Comparison of ENCODE assay signal across 14 cellular contexts in genomic region chr10:23886355-23886754, GRCh38.
DNase-seq lines count a peak whose midpoint lies in the region; ATAC-seq, FAIRE-seq and TF ChIP-seq lines count a peak whose summit lies in the region.
"Had no signal": no experiment of that assay in that cellular context is flagged by ENCODE, and none has a peak within 500 bp of the region (broad histone marks: within the 10 kb centered on the region; RNA-seq: fewer than 3 reads in every experiment).

No MANE protein-coding gene starts in this region.

- H3K4me3 ChIP-seq in WERI-Rb-1 (ENCODE audit: low read depth, low read length) = no peak overlapping the region
- H3K4me3 ChIP-seq: SJCRH30 had no signal

- no peak for ATAC-seq in GM21723 (IDR thresholded peaks at IDR 0.05; ENCODE audit: unreplicated experiment)

- DNase-seq in D721Med (ENCODE audit: insufficient read length, low spot score) (no peak), HT-29 (ENCODE audit: low spot score) (peak; percentile 51), WERI-Rb-1 (peak; percentile 24), islet precursor cell (peak; percentile 53), cerebellar cortex (ENCODE audit: low spot score) (no peak)
- no peak for DNase-seq in activated CD4-positive, CD25-positive, alpha-beta regulatory T cell treated with anti-CD3 and anti-CD28 coated beads, Interleukin-2, amount 50 U/mL, for 72 hours
- DNase-seq: activated naive CD4-positive, alpha-beta T cell treated with anti-CD3 and anti-CD28 coated beads, Interleukin-2, amount 50 U/mL, for 16 hours; DMS79; effector memory CD4-positive, alpha-beta T cell; MM.1S; nephron progenitor cell; SJCRH30; T-helper 9 cell had no signal

- no peak for FAIRE-seq in D721Med (lab: Jason Lieb, UNC)

- no peaks in the 10 kb centered on the region for H3K27me3 ChIP-seq in WERI-Rb-1 (ENCODE audit: insufficient read depth, low read depth, severe bottlenecking)
- H3K27me3 ChIP-seq: SJCRH30 had no signal

- H3K9me3 ChIP-seq in WERI-Rb-1 (ENCODE audit: severe bottlenecking) = no peaks in the 10 kb centered on the region
- H3K9me3 ChIP-seq: SJCRH30 had no signal

- TF ChIP-seq CTCF in D721Med (IDR thresholded peaks at IDR 0.05; ENCODE audit: insufficient read depth, missing control alignments) (peak; percentile 9), WERI-Rb-1 (IDR thresholded peaks at IDR 0.05; ENCODE audit: low read depth, low read length) (no peak)

- H3K36me3 ChIP-seq in WERI-Rb-1 = no peaks in the 10 kb centered on the region
- H3K36me3 ChIP-seq: SJCRH30 had no signal

- H3K27ac ChIP-seq in WERI-Rb-1 = no peak overlapping the region
- H3K27ac ChIP-seq: SJCRH30 had no signal

Comparison
In these comparisons a context has a peak if more than half of its experiments do, and no peak if none do; other contexts are left out.
1. DNase-seq: peak in HT-29 (single experiment), WERI-Rb-1 (single experiment) and islet precursor cell (single experiment); none in D721Med (single experiment), activated CD4-positive, CD25-positive, alpha-beta regulatory T cell treated with anti-CD3 and anti-CD28 coated beads, Interleukin-2, amount 50 U/mL, for 72 hours (single experiment) and cerebellar cortex (single experiment).